In genomic region chr6:152360016-152360415, GRCh38 we compare ENCODE assay signal across 22 cellular contexts.
DNase-seq lines count a peak whose midpoint lies in the region; ATAC-seq, FAIRE-seq and TF ChIP-seq lines count a peak whose summit lies in the region.
"Had no signal": no experiment of that assay in that cellular context is flagged by ENCODE, and none has a peak within 500 bp of the region (broad histone marks: within the 10 kb centered on the region; RNA-seq: fewer than 3 reads in every experiment).

No MANE protein-coding gene starts in this region.

- POLR2A ChIA-PET in H1 (lab: Charles Lee; ENCODE audit: partially characterized antibody): interaction anchor here (1.1 kb wide), 1 partner anchor 9 kb away, joined by 5 read pairs; no protein-coding TSS in a partner anchor

- no peak overlapping the region for H2BK5ac ChIP-seq in H1 (ENCODE audit: low read depth, low read length)

- intact Hi-C loops in activated CD4-positive, alpha-beta T cell treated with anti-CD3 and anti-CD28 coated beads, Interleukin-2, amount 10 ng/mL, durations not matched to agents 24 days and 14 days (cut with micrococcal nuclease): no loop called here

- no peaks in the 10 kb centered on the region for H3K79me2 ChIP-seq in H1 (ENCODE audit: control insufficient read depth in 1 of 2, insufficient read depth in 2 of 2, low read length in 2 of 2)

- H3K27me3 ChIP-seq in H1 (replicated peaks in 1 of 4; ENCODE audit: control insufficient read depth in 3 of 4, extremely low read depth in 1 of 4, insufficient read depth in 3 of 4, low read length in 3 of 4): no peaks in the 10 kb centered on the region
- H3K27me3 ChIP-seq: BLaER1 had no signal

- H4K5ac ChIP-seq in H1 (ENCODE audit: insufficient read length, low read depth, low read length): no peak overlapping the region

- peaks cover 2% of the 10 kb centered on the region for H3K4me1 Mint-ChIP-seq in activated CD4-positive, alpha-beta T cell treated with anti-CD3 and anti-CD28 coated beads, Interleukin-2, amount 10 ng/mL, durations not matched to agents 24 days and 14 days
- H3K4me1 Mint-ChIP-seq: B cell; CD4-positive, CD25-positive, alpha-beta regulatory T cell had no signal

- no peak for ATAC-seq in GM21423 (IDR thresholded peaks at IDR 0.05; ENCODE audit: unreplicated experiment)
- ATAC-seq in GM19328 (IDR thresholded peaks at IDR 0.05; ENCODE audit: unreplicated experiment): no peak
- ATAC-seq: CD8-positive, alpha-beta T cell; HCT116 had no signal

- no peak overlapping the region for H2BK120ac ChIP-seq in H1 (replicated peaks; ENCODE audit: low read depth, low read length)

- peak overlapping the region; percentile 81 for H2AFZ ChIP-seq in H1 (ENCODE audit: low read length)

- no peak overlapping the region for H3K14ac ChIP-seq in H1 (ENCODE audit: insufficient read length)

- no peak overlapping the region for H2BK12ac ChIP-seq in H1 (ENCODE audit: low read depth, low read length)

- H3K23ac ChIP-seq in H1 (ENCODE audit: insufficient read length): no peak overlapping the region

- no peak overlapping the region for H3K27ac Mint-ChIP-seq in activated CD4-positive, alpha-beta T cell treated with anti-CD3 and anti-CD28 coated beads, Interleukin-2, amount 10 ng/mL, durations not matched to agents 24 days and 14 days
- H3K27ac Mint-ChIP-seq: B cell; CD4-positive, CD25-positive, alpha-beta regulatory T cell; CD8-positive, alpha-beta T cell; H9 had no signal

- no peaks in the 10 kb centered on the region for H3K36me3 ChIP-seq in H1 (ENCODE audit: control insufficient read depth in 2 of 4, insufficient read depth in 4 of 4, low read length in 3 of 4)
- H3K36me3 ChIP-seq: BLaER1 had no signal

- peaks cover 1% of the 10 kb centered on the region for H3K27me3 Mint-ChIP-seq in activated CD4-positive, alpha-beta T cell treated with anti-CD3 and anti-CD28 coated beads, Interleukin-2, amount 10 ng/mL, durations not matched to agents 24 days and 14 days

- H3K4ac ChIP-seq in H1 (replicated peaks; ENCODE audit: insufficient read length, low read depth, low read length): no peak overlapping the region

- no peak for TF ChIP-seq POLR2A in H1 (IDR thresholded peaks at IDR 0.05; ENCODE audit: control extremely low read depth in 1 of 2, low read depth in 2 of 2, low read length in 2 of 2)

- TF ChIP-seq EP300 in H1 (IDR thresholded peaks at IDR 0.05; ENCODE audit: borderline replicate concordance in 1 of 2, low read depth in 2 of 2, low read length in 2 of 2): no peak

- H3K4me2 ChIP-seq in H1 (ENCODE audit: insufficient read depth in 1 of 2, low read depth in 2 of 2, low read length in 2 of 2): no peak overlapping the region
- H3K4me2 ChIP-seq: BLaER1 had no signal

- H3K4me3 ChIP-seq in H1 (ENCODE audit: extremely low read depth in 1 of 4, insufficient read depth in 2 of 4, low read depth in 3 of 4, low read length in 4 of 4): no peak overlapping the region
- H3K4me3 ChIP-seq: BLaER1 had no signal

- H2AK5ac ChIP-seq in H1 (ENCODE audit: low read depth, low read length): no peak overlapping the region

- H3K4me3 Mint-ChIP-seq in activated CD4-positive, alpha-beta T cell treated with anti-CD3 and anti-CD28 coated beads, Interleukin-2, amount 10 ng/mL, durations not matched to agents 24 days and 14 days: no peak overlapping the region
- H3K4me3 Mint-ChIP-seq: B cell; CD4-positive, CD25-positive, alpha-beta regulatory T cell; CD8-positive, alpha-beta T cell; H9 had no signal

- no peaks in the 10 kb centered on the region for H3K4me1 ChIP-seq in H1 (replicated peaks in 1 of 4; ENCODE audit: control insufficient read depth in 3 of 4, insufficient read depth in 4 of 4, low read length in 3 of 4)
- H3K4me1 ChIP-seq: BLaER1, Caco-2 had no signal

- TF ChIP-seq CTCF in H1 (IDR thresholded peaks at IDR 0.05; ENCODE audit: control extremely low read depth in 1 of 3, insufficient read depth in 1 of 3, low read depth in 1 of 3, low read length in 3 of 3): no peak

- no peak overlapping the region for H2BK20ac ChIP-seq in H1 (ENCODE audit: low read length)

- no peak overlapping the region for H3K56ac ChIP-seq in H1 (replicated peaks; ENCODE audit: insufficient read length, low read depth, low read length)

- no peak overlapping the region for H3K9ac ChIP-seq in H1 (replicated peaks in 1 of 4; ENCODE audit: extremely low read depth in 1 of 4, low read depth in 3 of 4, low read length in 3 of 4)
- H3K9ac ChIP-seq: BLaER1 had no signal

- no peak overlapping the region for H2BK15ac ChIP-seq in H1 (ENCODE audit: low read length)

- TF ChIP-seq RAD21 in H1 (IDR thresholded peaks at IDR 0.05 in 1 of 2, conservative IDR thresholded peaks at IDR 0.05 in 1 of 2; ENCODE audit: low read depth in 2 of 2, low read length in 2 of 2): no peak

- H4K8ac ChIP-seq in H1 (ENCODE audit: extremely low read depth, insufficient read depth, low read length): no peak overlapping the region

- WGBS in H1 (ENCODE audit: extremely low coverage in 1 of 2, insufficient coverage in 1 of 2, insufficient read length in 1 of 2, insufficient replicate concordance in 2 of 2, low coverage in 1 of 2, low lambda C conversion rate in 2 of 2, missing lambda C conversion rate in 1 of 2), 2 experiments: 90% methylated on average over 6 of the region's 6 CpGs; no CpG with 5 or more reads in 1 of the 2 experiments

- CTCF ChIA-PET in H1 (lab: Charles Lee; ENCODE audit: partially characterized antibody): interaction anchor here (0.5 to 6.3 kb wide), 3 partner anchors 9 to 122 kb away, joined by 3 to 31 read pairs (median 7); no protein-coding TSS in a partner anchor

- no peaks in the 10 kb centered on the region for H3K9me3 Mint-ChIP-seq in activated CD4-positive, alpha-beta T cell treated with anti-CD3 and anti-CD28 coated beads, Interleukin-2, amount 10 ng/mL, durations not matched to agents 24 days and 14 days
- H3K9me3 Mint-ChIP-seq: CD8-positive, alpha-beta T cell had no signal

- H3K9me3 ChIP-seq in H1 (ENCODE audit: insufficient read depth in 2 of 2, low read depth in 1 of 2, low read length in 1 of 2): no peaks in the 10 kb centered on the region
- H3K9me3 ChIP-seq: BLaER1, Caco-2 had no signal

- no peak overlapping the region for H3K18ac ChIP-seq in H1 (ENCODE audit: extremely low read depth, low read length)

- no peak overlapping the region for H3K27ac ChIP-seq in H1 (ENCODE audit: low read depth, low read length)
- H3K27ac ChIP-seq: 22Rv1, BLaER1, C4-2B had no signal

- DNase-seq in activated CD4-positive, alpha-beta T cell treated with anti-CD3 and anti-CD28 coated beads, Interleukin-2, amount 10 ng/mL, durations not matched to agents 24 days and 14 days: peak; percentile 27
- no peak for DNase-seq in activated CD4-positive, alpha-beta T cell treated with anti-CD3 and anti-CD28 coated beads, Interleukin-2, amount 50 U/mL, for 4 hours
- DNase-seq in NCI-H524 (lab: John Stamatoyannopoulos, UW): peak; percentile 94 to 98
- peak; percentile 99 for DNase-seq in NCI-H82 treated with DMSO at 0.1 percent for 48 hours (lab: John Stamatoyannopoulos, UW; ENCODE audit: unreplicated experiment)
- DNase-seq in H1 (ENCODE audit: low read depth in 1 of 2, low spot score in 2 of 2): no peak
- DNase-seq in HT-29 (ENCODE audit: low spot score): no peak
- DNase-seq: Caco-2; CD4-positive, CD25-positive, alpha-beta regulatory T cell; CD8-positive, alpha-beta T cell; DMS53; DMS79 treated with DMSO at 0.1 percent for 48 hours; GF-D8; H9 had no signal

- no peaks in the 10 kb centered on the region; the same call in 1 of the 2 replicates for H3K23me2 ChIP-seq in H1 (ENCODE audit: low read depth, low read length)

- FAIRE-seq in H1 (lab: Jason Lieb, UNC): no peak
- FAIRE-seq: A204.1, GM12891 had no signal

- no peaks in the 10 kb centered on the region for H4K20me1 ChIP-seq in H1 (replicated peaks in 1 of 2; ENCODE audit: control insufficient read depth in 1 of 2, insufficient read depth in 2 of 2, low read length in 2 of 2)
- H4K20me1 ChIP-seq: BLaER1 had no signal

- no peaks in the 10 kb centered on the region for H3K36me3 Mint-ChIP-seq in activated CD4-positive, alpha-beta T cell treated with anti-CD3 and anti-CD28 coated beads, Interleukin-2, amount 10 ng/mL, durations not matched to agents 24 days and 14 days (ENCODE audit: low read depth)
- H3K36me3 Mint-ChIP-seq: CD4-positive, CD25-positive, alpha-beta regulatory T cell; CD8-positive, alpha-beta T cell had no signal

- no peaks in the 10 kb centered on the region for H3K79me1 ChIP-seq in H1 (ENCODE audit: low read depth, low read length)

- H4K91ac ChIP-seq in H1 (replicated peaks; ENCODE audit: insufficient read length, low read length): no peak overlapping the region

TF ChIP-seq in H1, 55 proteins besides CTCF, POLR2A, EP300 and RAD21:
- TF ChIP-seq, protein P1, sequence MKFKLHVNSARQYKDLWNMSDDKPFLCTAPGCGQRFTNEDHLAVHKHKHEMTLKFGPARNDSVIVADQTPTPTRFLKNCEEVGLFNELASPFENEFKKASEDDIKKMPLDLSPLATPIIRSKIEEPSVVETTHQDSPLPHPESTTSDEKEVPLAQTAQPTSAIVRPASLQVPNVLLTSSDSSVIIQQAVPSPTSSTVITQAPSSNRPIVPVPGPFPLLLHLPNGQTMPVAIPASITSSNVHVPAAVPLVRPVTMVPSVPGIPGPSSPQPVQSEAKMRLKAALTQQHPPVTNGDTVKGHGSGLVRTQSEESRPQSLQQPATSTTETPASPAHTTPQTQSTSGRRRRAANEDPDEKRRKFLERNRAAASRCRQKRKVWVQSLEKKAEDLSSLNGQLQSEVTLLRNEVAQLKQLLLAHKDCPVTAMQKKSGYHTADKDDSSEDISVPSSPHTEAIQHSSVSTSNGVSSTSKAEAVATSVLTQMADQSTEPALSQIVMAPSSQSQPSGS (IDR thresholded peaks at IDR 0.05; ENCODE audit: low read length): no peak
- TF ChIP-seq NRF1 (IDR thresholded peaks at IDR 0.05; ENCODE audit: low read depth, low read length): no peak
- no peak for TF ChIP-seq MAFK (IDR thresholded peaks at IDR 0.05; ENCODE audit: low read depth, low read length)
- TF ChIP-seq POLR2AphosphoS5 (IDR thresholded peaks at IDR 0.05; ENCODE audit: low read depth, low read length): no peak
- TF ChIP-seq TBP (IDR thresholded peaks at IDR 0.05; ENCODE audit: low read depth, low read length): no peak
- TF ChIP-seq JUND (IDR thresholded peaks at IDR 0.05; ENCODE audit: low read length): no peak
- TF ChIP-seq MAX (IDR thresholded peaks at IDR 0.05): no peak
TF ChIP-seq in H1: peak in this region for 0.

Comparison
In these comparisons a context has a peak if more than half of its experiments do, and no peak if none do; other contexts are left out.
1. DNase-seq: peak in activated CD4-positive, alpha-beta T cell treated with anti-CD3 and anti-CD28 coated beads, Interleukin-2, amount 10 ng/mL, durations not matched to agents 24 days and 14 days (single experiment), NCI-H524 (2 of 2) and NCI-H82 treated with DMSO at 0.1 percent for 48 hours (single experiment); none in activated CD4-positive, alpha-beta T cell treated with anti-CD3 and anti-CD28 coated beads, Interleukin-2, amount 50 U/mL, for 4 hours (0 of 2), H1 (0 of 2) and HT-29 (single experiment).